20 cellular contexts compared by ENCODE assay signal in genomic region chr10:94062611-94063010, GRCh38.
"Had no signal": no experiment of that assay in that cellular context is flagged by ENCODE, and none has a peak within 500 bp of the region (broad histone marks: within the 10 kb centered on the region; RNA-seq: fewer than 3 reads in every experiment).

No MANE protein-coding gene starts in this region.

- H2AFZ ChIP-seq: hepatocyte had no signal

- H3K4me1 Mint-ChIP-seq: naive thymus-derived CD8-positive, alpha-beta T cell; neural crest cell; stimulated activated memory B cell treated with anti-CD40 and anti-IgM and Interleukin-4, amounts not matched to agents 10 μg/mL and 1 μg/mL and 100 μg/mL, for 72 hours had no signal

- H3K4me3 Mint-ChIP-seq: naive thymus-derived CD8-positive, alpha-beta T cell; neural crest cell; stimulated activated memory B cell treated with anti-CD40 and anti-IgM and Interleukin-4, amounts not matched to agents 10 μg/mL and 1 μg/mL and 100 μg/mL, for 72 hours; stimulated activated naive CD8-positive, alpha-beta T cell treated with anti-CD3 and anti-CD28 coated beads, Interleukin-15, Interleukin-2, amounts not matched to agents 100 ng/mL and 50 ng/mL, for 24 hours had no signal

- ATAC-seq: esophagus mucosa; left lobe of liver; mucosa of descending colon; naive thymus-derived CD8-positive, alpha-beta T cell; stimulated activated memory B cell treated with anti-CD40 and anti-IgM and Interleukin-4, amounts not matched to agents 10 μg/mL and 1 μg/mL and 100 μg/mL, for 72 hours had no signal

- H3K9me3 Mint-ChIP-seq: neural crest cell; stimulated activated memory B cell treated with anti-CD40 and anti-IgM and Interleukin-4, amounts not matched to agents 10 μg/mL and 1 μg/mL and 100 μg/mL, for 72 hours had no signal

- H3K4me1 ChIP-seq: right atrium auricular region, spleen, tibial artery, upper lobe of left lung, uterus had no signal

- H3K4me3 ChIP-seq: hepatocyte, mucosa of descending colon, ovary, right atrium auricular region, spleen, tibial artery, upper lobe of left lung, uterus had no signal

- H3K27ac Mint-ChIP-seq: naive thymus-derived CD8-positive, alpha-beta T cell; stimulated activated memory B cell treated with anti-CD40 and anti-IgM and Interleukin-4, amounts not matched to agents 10 μg/mL and 1 μg/mL and 100 μg/mL, for 72 hours; stimulated activated naive CD8-positive, alpha-beta T cell treated with anti-CD3 and anti-CD28 coated beads, Interleukin-15, Interleukin-2, amounts not matched to agents 100 ng/mL and 50 ng/mL, for 24 hours had no signal

- H3K36me3 Mint-ChIP-seq: naive thymus-derived CD8-positive, alpha-beta T cell; stimulated activated memory B cell treated with anti-CD40 and anti-IgM and Interleukin-4, amounts not matched to agents 10 μg/mL and 1 μg/mL and 100 μg/mL, for 72 hours had no signal

- H3K27ac ChIP-seq: hepatocyte, ovary, right atrium auricular region, spleen, tibial artery, upper lobe of left lung, uterus had no signal

- H3K36me3 ChIP-seq: ovary, right atrium auricular region, spleen, tibial artery, upper lobe of left lung, uterus had no signal

- H3K27me3 ChIP-seq: hepatocyte, ovary, right atrium auricular region, spleen, tibial artery, upper lobe of left lung, uterus had no signal

- H3K4me2 ChIP-seq: hepatocyte had no signal

- H3K9me3 ChIP-seq: mucosa of descending colon, ovary, right atrium auricular region, spleen, tibial artery, upper lobe of left lung, uterus had no signal

- H3K27me3 Mint-ChIP-seq: stimulated activated memory B cell treated with anti-CD40 and anti-IgM and Interleukin-4, amounts not matched to agents 10 μg/mL and 1 μg/mL and 100 μg/mL, for 72 hours had no signal

- DNase-seq: effector memory CD4-positive, alpha-beta T cell; foreskin melanocyte; head of caudate nucleus; mucosa of descending colon; naive thymus-derived CD8-positive, alpha-beta T cell; ovary; spleen; stimulated activated CD4-positive, alpha-beta T cell treated with anti-CD3 and anti-CD28 coated beads, Interleukin-15, amount 100 ng/mL, for 24 hours; stimulated activated CD4-positive, alpha-beta T cell treated with anti-CD3 and anti-CD28 coated beads, Interleukin-1b, Interleukin-23, amount 100 ng/mL, for 48 hours; stimulated activated CD4-positive, alpha-beta T cell treated with anti-CD3 and anti-CD28 coated beads, Interleukin-4, amount 100 ng/mL, for 24 hours; tibial artery; upper lobe of left lung; uterus had no signal
